19 cellular contexts compared by ENCODE assay signal in the genomic region with DNA sequence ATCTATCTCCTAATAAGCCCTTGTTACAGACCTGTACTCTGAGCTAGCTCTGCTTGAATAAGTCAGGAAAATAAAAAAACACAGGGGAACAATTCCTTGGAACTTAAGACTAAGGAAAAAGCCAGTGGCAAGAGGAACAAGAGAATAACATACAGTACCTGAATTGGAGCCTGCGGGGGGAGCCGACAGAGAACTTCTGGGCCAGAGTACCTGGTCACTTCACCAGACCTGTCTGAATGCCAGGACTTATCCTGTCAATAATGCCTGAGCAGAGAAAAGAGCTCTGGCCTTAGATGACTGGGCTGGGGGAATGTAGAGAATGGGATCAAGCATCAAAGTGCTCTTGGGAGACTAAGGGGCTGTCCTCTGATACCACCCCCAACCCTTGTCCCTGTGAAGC. TPM values are rescaled to one million over a fixed set of nuclear protein-coding genes. Genes with fewer than 3 reads are reported as not detected.
DNase-seq lines count a peak whose midpoint lies in the region; ATAC-seq and TF ChIP-seq lines count a peak whose summit lies in the region.
"Had no signal": no experiment of that assay in that cellular context is flagged by ENCODE, and none has a peak within 500 bp of the region (broad histone marks: within the 10 kb centered on the region; RNA-seq: fewer than 3 reads in every experiment).

No MANE protein-coding gene starts in this region.

- no peaks in the 10 kb centered on the region for H3K9me3 Mint-ChIP-seq in stimulated activated naive CD8-positive, alpha-beta T cell treated with anti-CD3 and anti-CD28 coated beads, Interleukin-15, Interleukin-2, amounts not matched to agents 100 ng/mL and 50 ng/mL, for 24 hours
- H3K9me3 Mint-ChIP-seq in effector memory CD8-positive, alpha-beta T cell, result no peaks in the 10 kb centered on the region
- H3K9me3 Mint-ChIP-seq: CD14-positive monocyte, neural crest cell had no signal

- peaks cover 19% of the 10 kb centered on the region for H3K4me1 ChIP-seq in psoas muscle
- H3K4me1 ChIP-seq in trophoblast cell (ENCODE audit: control insufficient read depth in 1 of 2, insufficient read depth in 2 of 2, low read length in 2 of 2), result peaks cover 8% of the 10 kb centered on the region in 2 experiments
- H3K4me1 ChIP-seq: prostate gland had no signal

- H3K18ac ChIP-seq in trophoblast cell (ENCODE audit: low read length), result no peak overlapping the region

- ATAC-seq in stimulated activated naive CD8-positive, alpha-beta T cell treated with anti-CD3 and anti-CD28 coated beads, Interleukin-15, Interleukin-2, amounts not matched to agents 100 U/mL and 50 U/mL, for 24 hours, result no peak
- no peak for ATAC-seq in effector memory CD8-positive, alpha-beta T cell (replicated peaks)
- ATAC-seq in psoas muscle, result no peak
- ATAC-seq: activated CD4-positive, alpha-beta T cell treated with anti-CD3 and anti-CD28 coated beads for 36 hours had no signal

- H3K23ac ChIP-seq in trophoblast cell (ENCODE audit: low read length), result no peak overlapping the region

- no peak overlapping the region for H2BK12ac ChIP-seq in trophoblast cell (ENCODE audit: low read length)

- H3K4ac ChIP-seq in trophoblast cell (ENCODE audit: low read depth, low read length), result no peak overlapping the region

- no peaks in the 10 kb centered on the region for H3K27me3 Mint-ChIP-seq in stimulated activated naive CD8-positive, alpha-beta T cell treated with anti-CD3 and anti-CD28 coated beads, Interleukin-15, Interleukin-2, amounts not matched to agents 100 ng/mL and 50 ng/mL, for 24 hours
- H3K27me3 Mint-ChIP-seq in effector memory CD8-positive, alpha-beta T cell, result no peaks in the 10 kb centered on the region
- H3K27me3 Mint-ChIP-seq: activated CD4-positive, alpha-beta T cell treated with anti-CD3 and anti-CD28 coated beads for 36 hours had no signal

- no peaks in the 10 kb centered on the region for H3K79me1 ChIP-seq in trophoblast cell (ENCODE audit: low read length)

- no peak overlapping the region for H4K12ac ChIP-seq in trophoblast cell (ENCODE audit: low read depth, low read length)

- H3K27ac Mint-ChIP-seq in stimulated activated naive CD8-positive, alpha-beta T cell treated with anti-CD3 and anti-CD28 coated beads, Interleukin-15, Interleukin-2, amounts not matched to agents 100 ng/mL and 50 ng/mL, for 24 hours, result peak overlapping the region; percentile 8
- H3K27ac Mint-ChIP-seq in effector memory CD8-positive, alpha-beta T cell, result peak overlapping the region; percentile 4 to 27

- DNase-seq in stimulated activated naive CD8-positive, alpha-beta T cell treated with anti-CD3 and anti-CD28 coated beads, Interleukin-15, Interleukin-2, amounts not matched to agents 100 U/mL and 50 U/mL, for 24 hours, result no peak
- DNase-seq in effector memory CD8-positive, alpha-beta T cell, result no peak
- no peak for DNase-seq in psoas muscle
- DNase-seq in DMS153 (lab: John Stamatoyannopoulos, UW), result no peak
- DNase-seq in trophoblast cell, result no peak
- DNase-seq in glomerular visceral epithelial cell (ENCODE audit: extremely low spot score), result no peak
- DNase-seq in head of caudate nucleus, result no peak
- DNase-seq: activated CD4-positive, alpha-beta T cell treated with anti-CD3 and anti-CD28 coated beads for 36 hours; GDM1; NCI-H748 treated with DMSO at 0.1 percent for 48 hours; stimulated activated CD4-positive, alpha-beta T cell treated with anti-CD3 and anti-CD28 coated beads, Interleukin-4, amount 100 ng/mL, for 24 hours had no signal

- H2BK5ac ChIP-seq in trophoblast cell (ENCODE audit: low read depth, low read length, poor library complexity), result no peak overlapping the region

- H3K9ac ChIP-seq in trophoblast cell (ENCODE audit: low read length), result no peak overlapping the region
- H3K9ac ChIP-seq: KMS-11 had no signal

- H2AFZ ChIP-seq in trophoblast cell (ENCODE audit: insufficient read depth, low read length, poor library complexity), result no peak overlapping the region

- H3K14ac ChIP-seq in trophoblast cell (ENCODE audit: low read length), result no peak overlapping the region

- H3K79me2 ChIP-seq in trophoblast cell (ENCODE audit: control insufficient read depth, insufficient read depth, low read length, poor library complexity), result no peaks in the 10 kb centered on the region

- H2AK5ac ChIP-seq in trophoblast cell (ENCODE audit: low read length), result no peak overlapping the region

- no peak overlapping the region for H4K91ac ChIP-seq in trophoblast cell (ENCODE audit: low read depth, low read length)

- no peaks in the 10 kb centered on the region for H3K27me3 ChIP-seq in psoas muscle (ENCODE audit: insufficient read depth in 3 of 3, low read length in 2 of 3)
- no peaks in the 10 kb centered on the region for H3K27me3 ChIP-seq in trophoblast cell (ENCODE audit: insufficient read depth, low read length)
- H3K27me3 ChIP-seq: suprapubic skin had no signal

- H3K4me3 Mint-ChIP-seq in stimulated activated naive CD8-positive, alpha-beta T cell treated with anti-CD3 and anti-CD28 coated beads, Interleukin-15, Interleukin-2, amounts not matched to agents 100 ng/mL and 50 ng/mL, for 24 hours, result no peak overlapping the region
- no peak overlapping the region for H3K4me3 Mint-ChIP-seq in effector memory CD8-positive, alpha-beta T cell
- H3K4me3 Mint-ChIP-seq: activated CD4-positive, alpha-beta T cell treated with anti-CD3 and anti-CD28 coated beads for 36 hours; CD14-positive monocyte; neural crest cell had no signal

- no peaks in the 10 kb centered on the region for H3K4me1 Mint-ChIP-seq in stimulated activated naive CD8-positive, alpha-beta T cell treated with anti-CD3 and anti-CD28 coated beads, Interleukin-15, Interleukin-2, amounts not matched to agents 100 ng/mL and 50 ng/mL, for 24 hours (ENCODE audit: low read depth)
- no peaks in the 10 kb centered on the region for H3K4me1 Mint-ChIP-seq in effector memory CD8-positive, alpha-beta T cell (ENCODE audit: low read depth in 2 of 2)
- H3K4me1 Mint-ChIP-seq: activated CD4-positive, alpha-beta T cell treated with anti-CD3 and anti-CD28 coated beads for 36 hours; CD14-positive monocyte had no signal

- peak overlapping the region; percentile 63 for H3K27ac ChIP-seq in psoas muscle
- H3K27ac ChIP-seq in trophoblast cell (ENCODE audit: low read depth, low read length), result no peak overlapping the region
- H3K27ac ChIP-seq: KMS-11, prostate gland, suprapubic skin had no signal

- no peak overlapping the region for H3K4me2 ChIP-seq in trophoblast cell (ENCODE audit: low read length)
- H3K4me2 ChIP-seq: KMS-11 had no signal

- H3K36me3 ChIP-seq in psoas muscle (ENCODE audit: insufficient read depth in 1 of 2, low read depth in 1 of 2), result peaks cover 26 to 100% of the 10 kb centered on the region in 2 donors
- H3K36me3 ChIP-seq in trophoblast cell (ENCODE audit: control insufficient read depth in 1 of 2, insufficient read depth in 2 of 2, low read length in 2 of 2), result peaks cover 34 to 65% of the 10 kb centered on the region in 2 experiments

- 76 to 95% (median 77%) methylated on average over 2 of the region's 2 CpGs for WGBS in psoas muscle, 3 donors
- no CpG with 5 or more reads among the region's 2 CpGs for WGBS in trophoblast cell (ENCODE audit: extremely low coverage, insufficient coverage, insufficient read length)

- intact Hi-C loops in psoas muscle (cut with DNase I) (no loop called here), head of caudate nucleus (cut with DNase I) (no loop called here)

- H4K8ac ChIP-seq in trophoblast cell (ENCODE audit: low read depth, low read length), result no peak overlapping the region

- H3K36me3 Mint-ChIP-seq in stimulated activated naive CD8-positive, alpha-beta T cell treated with anti-CD3 and anti-CD28 coated beads, Interleukin-15, Interleukin-2, amounts not matched to agents 100 ng/mL and 50 ng/mL, for 24 hours (ENCODE audit: low read depth), result peaks cover 75% of the 10 kb centered on the region
- H3K36me3 Mint-ChIP-seq in effector memory CD8-positive, alpha-beta T cell (ENCODE audit: insufficient read depth), result peaks cover 57% of the 10 kb centered on the region

- H3K9me3 ChIP-seq in psoas muscle (no peaks in the 10 kb centered on the region), trophoblast cell (ENCODE audit: insufficient read depth, low read depth, low read length) (no peaks in the 10 kb centered on the region)
- H3K9me3 ChIP-seq: prostate gland, suprapubic skin had no signal

- H3K4me3 ChIP-seq in psoas muscle, result no peak overlapping the region
- H3K4me3 ChIP-seq in trophoblast cell (ENCODE audit: low read depth, low read length), result no peak overlapping the region
- H3K4me3 ChIP-seq: prostate gland, suprapubic skin had no signal

- TF ChIP-seq CTCF in psoas muscle (IDR thresholded peaks at IDR 0.05), result no peak

- no peak overlapping the region for H2BK120ac ChIP-seq in trophoblast cell (ENCODE audit: insufficient read depth, low read length, poor library complexity)

RNA-seq across cellular contexts. Expression of a gene that starts 15.1 kb away (rescaled TPM):
- total RNA-seq in psoas muscle, result 100 to 1,000 TPM in 2 of 4 donors, 10 to 100 TPM in 2; 51.2 to 232 (median 95.8) TPM
- polyA plus RNA-seq in psoas muscle, result 100 to 1,000 TPM in 1 of 3 donors, 10 to 100 TPM in 2; 83.4 to 111 (median 95.9) TPM
- 244 and 246 TPM in 2 replicates for polyA plus RNA-seq in trophoblast cell (2013)

RNA-seq across cellular contexts. Expression of a gene that starts 29.9 kb away (rescaled TPM):
- total RNA-seq in psoas muscle, result 100 to 1,000 TPM; 399 to 903 (median 583) TPM
- polyA plus RNA-seq in psoas muscle, result 100 to 1,000 TPM; 171 to 412 (median 329) TPM
- polyA plus RNA-seq in trophoblast cell (2013), result 5.0 and 5.6 TPM in 2 replicates
- total RNA-seq: activated CD4-positive, alpha-beta T cell treated with anti-CD3 and anti-CD28 coated beads for 36 hours; bronchial epithelial cell; dermis blood vessel endothelial cell; suprapubic skin had no signal

RNA-seq across cellular contexts. Expression of a gene that starts 42.0 kb away (rescaled TPM):
- 100 to 1,000 TPM; 135 to 204 (median 188) TPM for total RNA-seq in psoas muscle
- 100 to 1,000 TPM in 2 of 3 donors, 10 to 100 TPM in 1; 45.4 to 187 (median 106) TPM for polyA plus RNA-seq in psoas muscle
- 65.4 and 69.8 TPM in 2 replicates for polyA plus RNA-seq in trophoblast cell (2013)
